Comparison of ENCODE assay signal across 25 cellular contexts in the genomic region with DNA sequence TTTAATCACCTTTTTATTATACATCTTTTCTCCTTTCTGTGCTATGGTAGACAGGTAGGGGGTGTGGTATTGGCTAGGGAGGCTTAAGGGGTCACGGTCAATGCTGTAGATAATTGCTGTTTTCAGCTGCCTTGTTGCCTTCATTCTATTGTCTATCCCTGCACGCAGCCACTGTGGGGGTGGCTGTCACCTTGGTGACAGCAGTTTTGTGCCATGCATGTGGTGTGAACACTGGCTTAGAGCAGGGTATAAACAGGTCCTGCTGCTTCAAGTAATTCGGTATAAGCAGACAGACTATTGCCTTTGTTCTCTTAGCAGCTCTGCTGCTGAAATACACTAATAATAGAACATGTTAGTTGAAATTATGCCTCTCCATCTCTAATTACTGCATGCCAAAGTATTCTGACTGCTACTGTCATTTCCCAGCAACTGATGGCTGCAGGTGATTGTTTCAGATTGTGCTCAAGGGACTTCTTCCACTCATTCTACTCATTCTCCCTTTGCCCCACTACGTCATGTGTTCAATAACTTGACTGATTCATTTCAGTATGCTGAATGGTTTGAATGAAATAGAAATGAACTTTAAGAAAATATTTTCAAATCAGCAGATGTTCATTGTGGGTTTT. TPM values are rescaled to one million over a fixed set of nuclear protein-coding genes. Genes with fewer than 3 reads are reported as not detected.
DNase-seq lines count a peak whose midpoint lies in the region; ATAC-seq, FAIRE-seq and TF ChIP-seq lines count a peak whose summit lies in the region.
"Had no signal": no experiment of that assay in that cellular context is flagged by ENCODE, and none has a peak within 500 bp of the region (broad histone marks: within the 10 kb centered on the region; RNA-seq: fewer than 3 reads in every experiment).

No MANE protein-coding gene starts in this region.

- H3K27ac ChIP-seq in heart right ventricle (no peak overlapping the region), spleen (no peak overlapping the region)
- H3K27ac ChIP-seq: A549, C4-2B, skin epidermis had no signal

- H3K9me3 Mint-ChIP-seq in brain: peaks cover 0 to 17% (median 2%) of the 10 kb centered on the region in 5 experiments
- H3K9me3 Mint-ChIP-seq: activated CD4-positive, alpha-beta memory T cell treated with anti-CD3 and anti-CD28 coated beads, Interleukin-2, amount 10 ng/mL, durations not matched to agents 7 days and 5 days; central memory CD8-positive, alpha-beta T cell; natural killer cell treated with Interleukin-12 subunit alpha and Interleukin-12 subunit beta and Interleukin-15 and Interleukin-18, amount 100 ng/mL, for 72 hours had no signal

- no peaks in the 10 kb centered on the region for H3K27me3 Mint-ChIP-seq in brain
- H3K27me3 Mint-ChIP-seq: activated CD4-positive, alpha-beta memory T cell treated with anti-CD3 and anti-CD28 coated beads, Interleukin-2, amount 10 ng/mL, durations not matched to agents 7 days and 5 days; central memory CD8-positive, alpha-beta T cell; progenitor cell of endocrine pancreas had no signal

- WGBS in heart right ventricle, 2 donors: 69 to 73% methylated on average over 4 of the region's 4 CpGs
- WGBS in spleen, 5 donors: 71 to 83% (median 79%) methylated on average over 4 of the region's 4 CpGs

- ATAC-seq in heart right ventricle: no peak
- ATAC-seq: A549; esophagus mucosa; natural killer cell treated with Interleukin-12 subunit alpha and Interleukin-12 subunit beta and Interleukin-15 and Interleukin-18, amount 100 ng/mL, for 72 hours; PC-3 had no signal

- TF ChIP-seq POLR2A in spleen (IDR thresholded peaks at IDR 0.05): no peak

- no peaks in the 10 kb centered on the region for H3K9me3 ChIP-seq in heart right ventricle
- H3K9me3 ChIP-seq in spleen: no peaks in the 10 kb centered on the region
- H3K9me3 ChIP-seq: A549 had no signal

- H3K27ac Mint-ChIP-seq in brain: peak overlapping the region; percentile 55 to 96 (median 89)
- H3K27ac Mint-ChIP-seq: activated CD4-positive, alpha-beta memory T cell treated with anti-CD3 and anti-CD28 coated beads, Interleukin-2, amount 10 ng/mL, durations not matched to agents 7 days and 5 days; natural killer cell treated with Interleukin-12 subunit alpha and Interleukin-12 subunit beta and Interleukin-15 and Interleukin-18, amount 100 ng/mL, for 72 hours; progenitor cell of endocrine pancreas had no signal

- H3K36me3 Mint-ChIP-seq in brain: peaks cover 14% of the 10 kb centered on the region
- H3K36me3 Mint-ChIP-seq: natural killer cell treated with Interleukin-12 subunit alpha and Interleukin-12 subunit beta and Interleukin-15 and Interleukin-18, amount 100 ng/mL, for 72 hours had no signal

- H3K36me3 ChIP-seq in heart right ventricle (no peaks in the 10 kb centered on the region), spleen (no peaks in the 10 kb centered on the region)

- peak overlapping the region; percentile 26 to 66 (median 54) for H3K4me3 Mint-ChIP-seq in brain
- H3K4me3 Mint-ChIP-seq: activated CD4-positive, alpha-beta memory T cell treated with anti-CD3 and anti-CD28 coated beads, Interleukin-2, amount 10 ng/mL, durations not matched to agents 7 days and 5 days; central memory CD8-positive, alpha-beta T cell; natural killer cell treated with Interleukin-12 subunit alpha and Interleukin-12 subunit beta and Interleukin-15 and Interleukin-18, amount 100 ng/mL, for 72 hours had no signal

- no peak for FAIRE-seq in frontal cortex (lab: Jason Lieb, UNC)
- FAIRE-seq: A549 had no signal

- DNase-seq in COLO668 (lab: John Stamatoyannopoulos, UW; ENCODE audit: unreplicated experiment): peak; percentile 9
- DNase-seq in NCI-H1092 treated with DMSO at 0.1 percent for 48 hours (lab: John Stamatoyannopoulos, UW): peak; percentile 80
- peak; percentile 77 for DNase-seq in NCI-H2107 (lab: John Stamatoyannopoulos, UW)
- no peak for DNase-seq in heart right ventricle
- DNase-seq in spleen: no peak
- DNase-seq in frontal cortex (ENCODE audit: low spot score in 2 of 2): no peak
- DNase-seq in A172 (ENCODE audit: low spot score): no peak
- DNase-seq: activated CD4-positive, alpha-beta memory T cell treated with anti-CD3 and anti-CD28 coated beads, Interleukin-2, amount 10 ng/mL, durations not matched to agents 7 days and 5 days; activated naive CD4-positive, alpha-beta T cell; activated T-cell treated with anti-CD3 and anti-CD28 coated beads, Interleukin-2, amount 50 U/mL, for 1 hour; aorta; KBM-7; mesenchymal stem cell; NCI-H524 treated with DMSO at 0.1 percent for 48 hours; PC-3; stimulated activated CD4-positive, alpha-beta T cell treated with anti-CD3 and anti-CD28 coated beads, Interleukin-4, amount 100 ng/mL, for 24 hours; T-helper 2 cell had no signal

- H3K4me1 ChIP-seq in heart right ventricle (no peaks in the 10 kb centered on the region), spleen (no peaks in the 10 kb centered on the region)
- H3K4me1 ChIP-seq: A549 had no signal

- peaks cover 0 to 6% (median 0%) of the 10 kb centered on the region in 7 donors for H3K27me3 ChIP-seq in heart right ventricle
- no peaks in the 10 kb centered on the region for H3K27me3 ChIP-seq in spleen (replicated peaks in 1 of 7)

- TF ChIP-seq CTCF in brain (conservative IDR thresholded peaks at IDR 0.05) (no peak), heart right ventricle (IDR thresholded peaks at IDR 0.05) (no peak), spleen (IDR thresholded peaks at IDR 0.05 in 8 of 11, conservative IDR thresholded peaks at IDR 0.05 in 3 of 11) (no peak)

- intact Hi-C loops in heart right ventricle (cut with DNase I) (no loop called here), spleen (cut with DNase I; ENCODE audit: low total_unique reads) (no loop called here)

- no peak overlapping the region for H3K4me3 ChIP-seq in heart right ventricle
- H3K4me3 ChIP-seq in spleen: no peak overlapping the region
- H3K4me3 ChIP-seq: A549, skin epidermis had no signal

- peaks cover 59% of the 10 kb centered on the region for H3K4me1 Mint-ChIP-seq in brain
- H3K4me1 Mint-ChIP-seq: activated CD4-positive, alpha-beta memory T cell treated with anti-CD3 and anti-CD28 coated beads, Interleukin-2, amount 10 ng/mL, durations not matched to agents 7 days and 5 days; central memory CD8-positive, alpha-beta T cell had no signal

RNA-seq across cellular contexts. Expression of a gene that starts 34.6 kb away (rescaled TPM):
- polyA plus RNA-seq in brain (ENCODE audit: insufficient read depth, low read depth, low replicate concordance): 16.0 TPM
- total RNA-seq in heart right ventricle: 1 to 10 TPM in 4 of 10 donors, under 1 TPM in 5, not detected in 1; 0.21 to 5.4 (median 0.98) TPM
- under 1 TPM; 0.29 to 0.42 TPM for polyA plus RNA-seq in heart right ventricle
- 10 to 100 TPM in 2 of 7 donors, 1 to 10 TPM in 5; 5.0 to 12.2 (median 6.1) TPM for total RNA-seq in spleen
- 1 to 10 TPM; 2.3 to 3.8 (median 3.3) TPM for polyA plus RNA-seq in spleen
- total RNA-seq in frontal cortex: 204 TPM
- not detected in 2 replicates for total RNA-seq in A172 (2014; rRNA removed; shearing (Covaris generic))
- total RNA-seq: natural killer cell treated with Interleukin-12 subunit alpha and Interleukin-12 subunit beta and Interleukin-15 and Interleukin-18, amount 100 ng/mL, for 72 hours; PC-3 had no signal

Comparison
In these comparisons a context has a peak if more than half of its experiments do, and no peak if none do; other contexts are left out.
1. DNase-seq: peak in COLO668 (single experiment), NCI-H1092 treated with DMSO at 0.1 percent for 48 hours (single experiment) and NCI-H2107 (single experiment); none in heart right ventricle (0 of 2), spleen (single experiment), frontal cortex (0 of 2) and A172 (single experiment).
2. RNA of a gene that starts 34.6 kb away (total RNA-seq): 204 TPM in frontal cortex (single experiment); 5.0 to 12.2 TPM in spleen, 0.21 to 5.4 TPM in heart right ventricle and not detected in A172; every median in the first group is over 10 times any median in the second.